In the genomic region with DNA sequence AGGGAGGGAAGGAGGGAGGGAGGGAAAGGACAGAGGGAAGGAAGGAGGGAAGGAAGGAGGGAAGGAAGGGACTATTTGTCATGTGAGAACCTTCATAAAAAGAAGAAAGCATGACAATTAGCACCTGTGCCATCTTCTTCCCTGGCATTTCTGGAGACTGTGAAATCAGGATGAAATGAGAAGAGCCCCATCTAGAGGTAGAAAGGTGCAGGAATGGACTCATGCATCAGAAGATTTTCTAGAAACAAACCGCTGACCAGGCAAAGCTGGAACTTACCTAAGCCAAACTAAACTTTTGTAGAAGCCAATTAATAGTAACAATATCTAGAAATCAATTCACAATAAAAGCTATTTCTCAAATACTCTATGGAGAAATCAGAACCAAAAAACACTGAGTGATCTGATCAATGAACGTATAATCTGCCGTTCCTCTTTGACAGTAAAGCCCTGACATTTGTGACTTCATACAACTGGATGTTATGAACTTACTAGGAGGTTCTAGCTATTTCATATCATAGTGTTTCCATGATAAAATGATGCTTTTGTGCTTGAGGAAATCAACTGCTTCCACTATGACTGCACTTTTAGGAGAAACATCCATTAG, we compare ENCODE assay signal across 8 cellular contexts. TPM values are rescaled to one million over a fixed set of nuclear protein-coding genes. Genes with fewer than 3 reads are reported as not detected.
DNase-seq lines count a peak whose midpoint lies in the region; ATAC-seq and TF ChIP-seq lines count a peak whose summit lies in the region.

No MANE protein-coding gene starts in this region.

- TF ChIP-seq CTCF in HEK293 (tag by site-specific recombination; IDR thresholded peaks at IDR 0.05): peak; percentile 34; the same call in 1 of the 2 replicates
- TF ChIP-seq CTCF in colonic mucosa (IDR thresholded peaks at IDR 0.05): peak; percentile 63
- peak; percentile 65 for TF ChIP-seq CTCF in lower lobe of right lung (IDR thresholded peaks at IDR 0.05)

- H3K36me3 Mint-ChIP-seq in activated T-cell treated with anti-CD3 and anti-CD28 coated beads, Interleukin-2, amount 50 U/mL, for 24 hours (ENCODE audit: low read depth): no peaks in the 10 kb centered on the region

- CTCF ChIA-PET in HEK293 (lab: Yijun Ruan, JAX): interaction anchor here (0.6 to 2.8 kb wide), 25 partner anchors 9 to 477 kb away, joined by 3 to 51 read pairs (median 5); no protein-coding TSS in a partner anchor

- H3K4me3 ChIP-seq in HEK293 (ENCODE audit: low read depth, low read length) (no peak overlapping the region), colonic mucosa (no peak overlapping the region), lower lobe of right lung (no peak overlapping the region)

- no peak overlapping the region for H3K9ac ChIP-seq in colonic mucosa (ENCODE audit: low read depth in 2 of 2, low read length in 2 of 2)

- peaks cover 4% of the 10 kb centered on the region for H3K4me1 Mint-ChIP-seq in activated T-cell treated with anti-CD3 and anti-CD28 coated beads, Interleukin-2, amount 50 U/mL, for 24 hours (ENCODE audit: low read depth)

- POLR2A ChIA-PET in HEK293 (lab: Yijun Ruan, JAX): no interaction called here

- intact Hi-C loops in colonic mucosa (cut with DNase I) (loop anchor here (5.0 to 10.0 kb wide), 2 partner anchors 120 to 473 kb away; no protein-coding TSS in a partner anchor), lower lobe of right lung (cut with DNase I) (no loop called here)

- H3K9me3 Mint-ChIP-seq in activated T-cell treated with anti-CD3 and anti-CD28 coated beads, Interleukin-2, amount 50 U/mL, for 24 hours: no peaks in the 10 kb centered on the region

- peak; percentile 26 for DNase-seq in COLO668 (lab: John Stamatoyannopoulos, UW; ENCODE audit: unreplicated experiment)
- DNase-seq in NCI-H774 (lab: John Stamatoyannopoulos, UW): peak; percentile 59
- DNase-seq in colonic mucosa: peak; percentile 40
- no peak for DNase-seq in lower lobe of right lung
- no peak for DNase-seq in activated T-cell treated with anti-CD3 and anti-CD28 coated beads, Interleukin-2, amount 50 U/mL, for 24 hours
- no peak for DNase-seq in T1000 (lab: John Stamatoyannopoulos, UW)

- H3K27me3 Mint-ChIP-seq in activated T-cell treated with anti-CD3 and anti-CD28 coated beads, Interleukin-2, amount 50 U/mL, for 24 hours: no peaks in the 10 kb centered on the region

- no peak overlapping the region for H3K4me3 Mint-ChIP-seq in activated T-cell treated with anti-CD3 and anti-CD28 coated beads, Interleukin-2, amount 50 U/mL, for 24 hours

- H3K4me1 ChIP-seq in HEK293 (ENCODE audit: control insufficient read depth, insufficient read depth, low read length) (no peaks in the 10 kb centered on the region), colonic mucosa (no peaks in the 10 kb centered on the region), lower lobe of right lung (no peaks in the 10 kb centered on the region)

- no peak overlapping the region for H3K27ac Mint-ChIP-seq in activated T-cell treated with anti-CD3 and anti-CD28 coated beads, Interleukin-2, amount 50 U/mL, for 24 hours

- ATAC-seq in lower lobe of right lung: peak in 1 of 2 donors; percentile 52
- ATAC-seq in GM18868 (IDR thresholded peaks at IDR 0.05; ENCODE audit: unreplicated experiment): no peak

- no peaks in the 10 kb centered on the region for H3K27me3 ChIP-seq in colonic mucosa
- H3K27me3 ChIP-seq in lower lobe of right lung (ENCODE audit: low read depth): no peaks in the 10 kb centered on the region

- H3K9me3 ChIP-seq in HEK293 (ENCODE audit: control insufficient read depth, insufficient read depth, low read depth, low read length) (no peaks in the 10 kb centered on the region), colonic mucosa (no peaks in the 10 kb centered on the region), lower lobe of right lung (no peaks in the 10 kb centered on the region)

- H3K27ac ChIP-seq in HEK293 (ENCODE audit: extremely low read depth, low read depth, low read length): no peak overlapping the region
- no peak overlapping the region for H3K27ac ChIP-seq in colonic mucosa
- H3K27ac ChIP-seq in lower lobe of right lung: no peak overlapping the region

- H3K36me3 ChIP-seq in HEK293 (ENCODE audit: control insufficient read depth in 2 of 2, insufficient read depth in 1 of 2, low read length in 2 of 2): no peaks in the 10 kb centered on the region
- no peaks in the 10 kb centered on the region for H3K36me3 ChIP-seq in colonic mucosa
- no peaks in the 10 kb centered on the region for H3K36me3 ChIP-seq in lower lobe of right lung

TF ChIP-seq in HEK293, 187 proteins besides CTCF, POLR2A, EP300 and RAD21:
- TF ChIP-seq ZNF654 (tag by site-specific recombination; IDR thresholded peaks at IDR 0.05; ENCODE audit: low read depth): peak; percentile 85
- TF ChIP-seq ZNF391 (tag by site-specific recombination; IDR thresholded peaks at IDR 0.05; ENCODE audit: borderline replicate concordance, low read depth): no peak
- no peak for TF ChIP-seq HOXD13 (CRISPR knock-in tag; IDR thresholded peaks at IDR 0.05; ENCODE audit: borderline replicate concordance)
- peak; percentile 79 for TF ChIP-seq ZNF366 (tag by site-specific recombination; conservative IDR thresholded peaks at IDR 0.05)

RNA-seq across cellular contexts. Expression of a gene that starts 24.4 kb away (rescaled TPM):
- total RNA-seq in colonic mucosa: 10 to 100 TPM; 50.3 to 54.8 TPM
- 7.9 TPM for total RNA-seq in lower lobe of right lung

Comparison
In these comparisons a context has a peak if more than half of its experiments do, and no peak if none do; other contexts are left out.
1. DNase-seq: peak in COLO668 (single experiment), NCI-H774 (single experiment) and colonic mucosa (single experiment); none in lower lobe of right lung (single experiment), activated T-cell treated with anti-CD3 and anti-CD28 coated beads, Interleukin-2, amount 50 U/mL, for 24 hours (single experiment) and T1000 (single experiment).
2. Peak in every context shown above with its lines, with median percentiles within 50 percentile points of each other: CTCF ChIP-seq.